In the genomic region with DNA sequence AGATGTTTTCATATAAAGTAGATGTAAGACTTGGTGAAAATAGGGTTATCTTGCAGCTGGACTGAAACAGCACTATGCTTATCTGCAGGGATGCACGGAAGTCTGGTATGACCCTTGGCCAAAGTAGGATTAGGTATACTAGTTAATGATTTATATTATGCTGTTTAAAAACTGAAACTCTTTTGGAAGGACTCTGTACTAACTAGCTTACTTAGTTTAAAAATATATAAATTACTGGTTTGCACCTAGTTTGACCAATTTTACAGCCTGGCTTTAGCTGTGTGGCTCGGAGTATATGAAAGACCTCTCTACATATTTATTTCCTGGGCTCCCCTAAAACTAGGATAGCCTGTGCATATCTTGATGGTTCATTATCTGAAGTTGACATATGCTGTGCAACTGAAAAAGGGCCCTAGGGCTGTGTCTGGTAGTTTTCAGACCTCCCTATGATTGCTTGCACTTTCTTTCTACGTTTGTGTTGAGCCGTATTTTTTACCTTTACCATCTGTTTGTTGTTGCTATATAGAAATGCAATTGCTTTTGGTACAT, we compare ENCODE assay signal across 2 cellular contexts.
TF ChIP-seq lines count a peak whose summit lies in the region.

No MANE protein-coding gene starts in this region.

TF ChIP-seq in K562, 482 proteins besides CTCF, POLR2A, EP300 and RAD21:
- TF ChIP-seq TAL1 (IDR thresholded peaks at IDR 0.05) (peak; percentile 18; the same call in 1 of the 2 replicates), TEAD4 (IDR thresholded peaks at IDR 0.05; ENCODE audit: low read length) (0 out of 2 replicates have a peak, but pooled peaks have one; percentile 17), TEAD4 (CRISPR knock-in tag; IDR thresholded peaks at IDR 0.05; ENCODE audit: borderline replicate concordance) (no peak), NCOR1 (IDR thresholded peaks at IDR 0.05) (0 out of 2 replicates have a peak, but pooled peaks have one; percentile 16), CBFA2T3 (IDR thresholded peaks at IDR 0.05) (peak; percentile 47), ZNF445 (CRISPR knock-in tag; IDR thresholded peaks at IDR 0.05; ENCODE audit: low read depth) (0 out of 2 replicates have a peak, but pooled peaks have one; percentile 64), ZBTB7A (IDR thresholded peaks at IDR 0.05; ENCODE audit: borderline replicate concordance, control insufficient read depth, low read depth, low read length) (no peak), SRSF1 (IDR thresholded peaks at IDR 0.05; ENCODE audit: low read depth, low read length) (no peak), ARID1B (IDR thresholded peaks at IDR 0.05) (0 out of 2 replicates have a peak, but pooled peaks have one; percentile 31)
- TF ChIP-seq, protein P1, sequence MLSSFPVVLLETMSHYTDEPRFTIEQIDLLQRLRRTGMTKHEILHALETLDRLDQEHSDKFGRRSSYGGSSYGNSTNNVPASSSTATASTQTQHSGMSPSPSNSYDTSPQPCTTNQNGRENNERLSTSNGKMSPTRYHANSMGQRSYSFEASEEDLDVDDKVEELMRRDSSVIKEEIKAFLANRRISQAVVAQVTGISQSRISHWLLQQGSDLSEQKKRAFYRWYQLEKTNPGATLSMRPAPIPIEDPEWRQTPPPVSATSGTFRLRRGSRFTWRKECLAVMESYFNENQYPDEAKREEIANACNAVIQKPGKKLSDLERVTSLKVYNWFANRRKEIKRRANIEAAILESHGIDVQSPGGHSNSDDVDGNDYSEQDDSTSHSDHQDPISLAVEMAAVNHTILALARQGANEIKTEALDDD (IDR thresholded peaks at IDR 0.05) = peak; percentile 71
TF ChIP-seq in K562: peak in this region for 7.

TF ChIP-seq in HepG2, 621 proteins besides CTCF, POLR2A, EP300 and RAD21 (continues in another document):
- TF ChIP-seq SUZ12 (IDR thresholded peaks at IDR 0.05; ENCODE audit: low read depth, low read length) (no peak), MAFF (IDR thresholded peaks at IDR 0.05; ENCODE audit: low read depth, low read length) (no peak), FOXA1 (IDR thresholded peaks at IDR 0.05) (no peak), FOXA1 (CRISPR knock-in tag; IDR thresholded peaks at IDR 0.05) (no peak), SOX6 (IDR thresholded peaks at IDR 0.05) (no peak), SOX6 (CRISPR knock-in tag; IDR thresholded peaks at IDR 0.05) (no peak), ZNF331 (CRISPR knock-in tag; IDR thresholded peaks at IDR 0.05) (no peak), HNRNPUL1 (IDR thresholded peaks at IDR 0.05; ENCODE audit: low read depth, low read length) (peak; percentile 73), HNF4A (CRISPR knock-in tag; IDR thresholded peaks at IDR 0.05) (peak; percentile 61), SAFB2 (CRISPR knock-in tag; IDR thresholded peaks at IDR 0.05; ENCODE audit: borderline replicate concordance, low read depth) (no peak), ZFP36L2 (CRISPR knock-in tag; IDR thresholded peaks at IDR 0.05) (no peak), PCBP2 (optimal IDR thresholded peaks at IDR 0.05; ENCODE audit: low read depth, low read length, poor library complexity, severe bottlenecking) (no peak), ZNF224 (CRISPR knock-in tag; IDR thresholded peaks at IDR 0.05) (no peak), ZMYM2 (CRISPR knock-in tag; IDR thresholded peaks at IDR 0.05) (no peak)
- TF ChIP-seq, protein P2, sequence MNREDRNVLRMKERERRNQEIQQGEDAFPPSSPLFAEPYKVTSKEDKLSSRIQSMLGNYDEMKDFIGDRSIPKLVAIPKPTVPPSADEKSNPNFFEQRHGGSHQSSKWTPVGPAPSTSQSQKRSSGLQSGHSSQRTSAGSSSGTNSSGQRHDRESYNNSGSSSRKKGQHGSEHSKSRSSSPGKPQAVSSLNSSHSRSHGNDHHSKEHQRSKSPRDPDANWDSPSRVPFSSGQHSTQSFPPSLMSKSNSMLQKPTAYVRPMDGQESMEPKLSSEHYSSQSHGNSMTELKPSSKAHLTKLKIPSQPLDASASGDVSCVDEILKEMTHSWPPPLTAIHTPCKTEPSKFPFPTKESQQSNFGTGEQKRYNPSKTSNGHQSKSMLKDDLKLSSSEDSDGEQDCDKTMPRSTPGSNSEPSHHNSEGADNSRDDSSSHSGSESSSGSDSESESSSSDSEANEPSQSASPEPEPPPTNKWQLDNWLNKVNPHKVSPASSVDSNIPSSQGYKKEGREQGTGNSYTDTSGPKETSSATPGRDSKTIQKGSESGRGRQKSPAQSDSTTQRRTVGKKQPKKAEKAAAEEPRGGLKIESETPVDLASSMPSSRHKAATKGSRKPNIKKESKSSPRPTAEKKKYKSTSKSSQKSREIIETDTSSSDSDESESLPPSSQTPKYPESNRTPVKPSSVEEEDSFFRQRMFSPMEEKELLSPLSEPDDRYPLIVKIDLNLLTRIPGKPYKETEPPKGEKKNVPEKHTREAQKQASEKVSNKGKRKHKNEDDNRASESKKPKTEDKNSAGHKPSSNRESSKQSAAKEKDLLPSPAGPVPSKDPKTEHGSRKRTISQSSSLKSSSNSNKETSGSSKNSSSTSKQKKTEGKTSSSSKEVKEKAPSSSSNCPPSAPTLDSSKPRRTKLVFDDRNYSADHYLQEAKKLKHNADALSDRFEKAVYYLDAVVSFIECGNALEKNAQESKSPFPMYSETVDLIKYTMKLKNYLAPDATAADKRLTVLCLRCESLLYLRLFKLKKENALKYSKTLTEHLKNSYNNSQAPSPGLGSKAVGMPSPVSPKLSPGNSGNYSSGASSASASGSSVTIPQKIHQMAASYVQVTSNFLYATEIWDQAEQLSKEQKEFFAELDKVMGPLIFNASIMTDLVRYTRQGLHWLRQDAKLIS (CRISPR knock-in tag; IDR thresholded peaks at IDR 0.05) = no peak
- TF ChIP-seq, protein P3, sequence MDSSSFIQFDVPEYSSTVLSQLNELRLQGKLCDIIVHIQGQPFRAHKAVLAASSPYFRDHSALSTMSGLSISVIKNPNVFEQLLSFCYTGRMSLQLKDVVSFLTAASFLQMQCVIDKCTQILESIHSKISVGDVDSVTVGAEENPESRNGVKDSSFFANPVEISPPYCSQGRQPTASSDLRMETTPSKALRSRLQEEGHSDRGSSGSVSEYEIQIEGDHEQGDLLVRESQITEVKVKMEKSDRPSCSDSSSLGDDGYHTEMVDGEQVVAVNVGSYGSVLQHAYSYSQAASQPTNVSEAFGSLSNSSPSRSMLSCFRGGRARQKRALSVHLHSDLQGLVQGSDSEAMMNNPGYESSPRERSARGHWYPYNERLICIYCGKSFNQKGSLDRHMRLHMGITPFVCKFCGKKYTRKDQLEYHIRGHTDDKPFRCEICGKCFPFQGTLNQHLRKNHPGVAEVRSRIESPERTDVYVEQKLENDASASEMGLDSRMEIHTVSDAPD (CRISPR knock-in tag; IDR thresholded peaks at IDR 0.05) = no peak
- TF ChIP-seq, protein P4, sequence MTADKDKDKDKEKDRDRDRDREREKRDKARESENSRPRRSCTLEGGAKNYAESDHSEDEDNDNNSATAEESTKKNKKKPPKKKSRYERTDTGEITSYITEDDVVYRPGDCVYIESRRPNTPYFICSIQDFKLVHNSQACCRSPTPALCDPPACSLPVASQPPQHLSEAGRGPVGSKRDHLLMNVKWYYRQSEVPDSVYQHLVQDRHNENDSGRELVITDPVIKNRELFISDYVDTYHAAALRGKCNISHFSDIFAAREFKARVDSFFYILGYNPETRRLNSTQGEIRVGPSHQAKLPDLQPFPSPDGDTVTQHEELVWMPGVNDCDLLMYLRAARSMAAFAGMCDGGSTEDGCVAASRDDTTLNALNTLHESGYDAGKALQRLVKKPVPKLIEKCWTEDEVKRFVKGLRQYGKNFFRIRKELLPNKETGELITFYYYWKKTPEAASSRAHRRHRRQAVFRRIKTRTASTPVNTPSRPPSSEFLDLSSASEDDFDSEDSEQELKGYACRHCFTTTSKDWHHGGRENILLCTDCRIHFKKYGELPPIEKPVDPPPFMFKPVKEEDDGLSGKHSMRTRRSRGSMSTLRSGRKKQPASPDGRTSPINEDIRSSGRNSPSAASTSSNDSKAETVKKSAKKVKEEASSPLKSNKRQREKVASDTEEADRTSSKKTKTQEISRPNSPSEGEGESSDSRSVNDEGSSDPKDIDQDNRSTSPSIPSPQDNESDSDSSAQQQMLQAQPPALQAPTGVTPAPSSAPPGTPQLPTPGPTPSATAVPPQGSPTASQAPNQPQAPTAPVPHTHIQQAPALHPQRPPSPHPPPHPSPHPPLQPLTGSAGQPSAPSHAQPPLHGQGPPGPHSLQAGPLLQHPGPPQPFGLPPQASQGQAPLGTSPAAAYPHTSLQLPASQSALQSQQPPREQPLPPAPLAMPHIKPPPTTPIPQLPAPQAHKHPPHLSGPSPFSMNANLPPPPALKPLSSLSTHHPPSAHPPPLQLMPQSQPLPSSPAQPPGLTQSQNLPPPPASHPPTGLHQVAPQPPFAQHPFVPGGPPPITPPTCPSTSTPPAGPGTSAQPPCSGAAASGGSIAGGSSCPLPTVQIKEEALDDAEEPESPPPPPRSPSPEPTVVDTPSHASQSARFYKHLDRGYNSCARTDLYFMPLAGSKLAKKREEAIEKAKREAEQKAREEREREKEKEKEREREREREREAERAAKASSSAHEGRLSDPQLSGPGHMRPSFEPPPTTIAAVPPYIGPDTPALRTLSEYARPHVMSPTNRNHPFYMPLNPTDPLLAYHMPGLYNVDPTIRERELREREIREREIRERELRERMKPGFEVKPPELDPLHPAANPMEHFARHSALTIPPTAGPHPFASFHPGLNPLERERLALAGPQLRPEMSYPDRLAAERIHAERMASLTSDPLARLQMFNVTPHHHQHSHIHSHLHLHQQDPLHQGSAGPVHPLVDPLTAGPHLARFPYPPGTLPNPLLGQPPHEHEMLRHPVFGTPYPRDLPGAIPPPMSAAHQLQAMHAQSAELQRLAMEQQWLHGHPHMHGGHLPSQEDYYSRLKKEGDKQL (CRISPR knock-in tag; IDR thresholded peaks at IDR 0.05; ENCODE audit: low read depth) = no peak
- TF ChIP-seq, protein P5, sequence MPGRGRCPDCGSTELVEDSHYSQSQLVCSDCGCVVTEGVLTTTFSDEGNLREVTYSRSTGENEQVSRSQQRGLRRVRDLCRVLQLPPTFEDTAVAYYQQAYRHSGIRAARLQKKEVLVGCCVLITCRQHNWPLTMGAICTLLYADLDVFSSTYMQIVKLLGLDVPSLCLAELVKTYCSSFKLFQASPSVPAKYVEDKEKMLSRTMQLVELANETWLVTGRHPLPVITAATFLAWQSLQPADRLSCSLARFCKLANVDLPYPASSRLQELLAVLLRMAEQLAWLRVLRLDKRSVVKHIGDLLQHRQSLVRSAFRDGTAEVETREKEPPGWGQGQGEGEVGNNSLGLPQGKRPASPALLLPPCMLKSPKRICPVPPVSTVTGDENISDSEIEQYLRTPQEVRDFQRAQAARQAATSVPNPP (CRISPR knock-in tag; IDR thresholded peaks at IDR 0.05) = no peak
- TF ChIP-seq, protein P6, sequence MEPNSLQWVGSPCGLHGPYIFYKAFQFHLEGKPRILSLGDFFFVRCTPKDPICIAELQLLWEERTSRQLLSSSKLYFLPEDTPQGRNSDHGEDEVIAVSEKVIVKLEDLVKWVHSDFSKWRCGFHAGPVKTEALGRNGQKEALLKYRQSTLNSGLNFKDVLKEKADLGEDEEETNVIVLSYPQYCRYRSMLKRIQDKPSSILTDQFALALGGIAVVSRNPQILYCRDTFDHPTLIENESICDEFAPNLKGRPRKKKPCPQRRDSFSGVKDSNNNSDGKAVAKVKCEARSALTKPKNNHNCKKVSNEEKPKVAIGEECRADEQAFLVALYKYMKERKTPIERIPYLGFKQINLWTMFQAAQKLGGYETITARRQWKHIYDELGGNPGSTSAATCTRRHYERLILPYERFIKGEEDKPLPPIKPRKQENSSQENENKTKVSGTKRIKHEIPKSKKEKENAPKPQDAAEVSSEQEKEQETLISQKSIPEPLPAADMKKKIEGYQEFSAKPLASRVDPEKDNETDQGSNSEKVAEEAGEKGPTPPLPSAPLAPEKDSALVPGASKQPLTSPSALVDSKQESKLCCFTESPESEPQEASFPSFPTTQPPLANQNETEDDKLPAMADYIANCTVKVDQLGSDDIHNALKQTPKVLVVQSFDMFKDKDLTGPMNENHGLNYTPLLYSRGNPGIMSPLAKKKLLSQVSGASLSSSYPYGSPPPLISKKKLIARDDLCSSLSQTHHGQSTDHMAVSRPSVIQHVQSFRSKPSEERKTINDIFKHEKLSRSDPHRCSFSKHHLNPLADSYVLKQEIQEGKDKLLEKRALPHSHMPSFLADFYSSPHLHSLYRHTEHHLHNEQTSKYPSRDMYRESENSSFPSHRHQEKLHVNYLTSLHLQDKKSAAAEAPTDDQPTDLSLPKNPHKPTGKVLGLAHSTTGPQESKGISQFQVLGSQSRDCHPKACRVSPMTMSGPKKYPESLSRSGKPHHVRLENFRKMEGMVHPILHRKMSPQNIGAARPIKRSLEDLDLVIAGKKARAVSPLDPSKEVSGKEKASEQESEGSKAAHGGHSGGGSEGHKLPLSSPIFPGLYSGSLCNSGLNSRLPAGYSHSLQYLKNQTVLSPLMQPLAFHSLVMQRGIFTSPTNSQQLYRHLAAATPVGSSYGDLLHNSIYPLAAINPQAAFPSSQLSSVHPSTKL (CRISPR knock-in tag; IDR thresholded peaks at IDR 0.05) = peak; percentile 26; the same call in 1 of the 2 replicates
- TF ChIP-seq, protein P7, sequence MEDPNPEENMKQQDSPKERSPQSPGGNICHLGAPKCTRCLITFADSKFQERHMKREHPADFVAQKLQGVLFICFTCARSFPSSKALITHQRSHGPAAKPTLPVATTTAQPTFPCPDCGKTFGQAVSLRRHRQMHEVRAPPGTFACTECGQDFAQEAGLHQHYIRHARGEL (CRISPR knock-in tag; IDR thresholded peaks at IDR 0.05) = no peak
- TF ChIP-seq, protein P8, sequence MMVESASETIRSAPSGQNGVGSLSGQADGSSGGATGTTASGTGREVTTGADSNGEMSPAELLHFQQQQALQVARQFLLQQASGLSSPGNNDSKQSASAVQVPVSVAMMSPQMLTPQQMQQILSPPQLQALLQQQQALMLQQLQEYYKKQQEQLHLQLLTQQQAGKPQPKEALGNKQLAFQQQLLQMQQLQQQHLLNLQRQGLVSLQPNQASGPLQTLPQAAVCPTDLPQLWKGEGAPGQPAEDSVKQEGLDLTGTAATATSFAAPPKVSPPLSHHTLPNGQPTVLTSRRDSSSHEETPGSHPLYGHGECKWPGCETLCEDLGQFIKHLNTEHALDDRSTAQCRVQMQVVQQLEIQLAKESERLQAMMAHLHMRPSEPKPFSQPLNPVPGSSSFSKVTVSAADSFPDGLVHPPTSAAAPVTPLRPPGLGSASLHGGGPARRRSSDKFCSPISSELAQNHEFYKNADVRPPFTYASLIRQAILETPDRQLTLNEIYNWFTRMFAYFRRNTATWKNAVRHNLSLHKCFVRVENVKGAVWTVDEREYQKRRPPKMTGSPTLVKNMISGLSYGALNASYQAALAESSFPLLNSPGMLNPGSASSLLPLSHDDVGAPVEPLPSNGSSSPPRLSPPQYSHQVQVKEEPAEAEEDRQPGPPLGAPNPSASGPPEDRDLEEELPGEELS (CRISPR knock-in tag; IDR thresholded peaks at IDR 0.05) = no peak; the same call in 1 of the 2 replicates
- TF ChIP-seq, protein P9, sequence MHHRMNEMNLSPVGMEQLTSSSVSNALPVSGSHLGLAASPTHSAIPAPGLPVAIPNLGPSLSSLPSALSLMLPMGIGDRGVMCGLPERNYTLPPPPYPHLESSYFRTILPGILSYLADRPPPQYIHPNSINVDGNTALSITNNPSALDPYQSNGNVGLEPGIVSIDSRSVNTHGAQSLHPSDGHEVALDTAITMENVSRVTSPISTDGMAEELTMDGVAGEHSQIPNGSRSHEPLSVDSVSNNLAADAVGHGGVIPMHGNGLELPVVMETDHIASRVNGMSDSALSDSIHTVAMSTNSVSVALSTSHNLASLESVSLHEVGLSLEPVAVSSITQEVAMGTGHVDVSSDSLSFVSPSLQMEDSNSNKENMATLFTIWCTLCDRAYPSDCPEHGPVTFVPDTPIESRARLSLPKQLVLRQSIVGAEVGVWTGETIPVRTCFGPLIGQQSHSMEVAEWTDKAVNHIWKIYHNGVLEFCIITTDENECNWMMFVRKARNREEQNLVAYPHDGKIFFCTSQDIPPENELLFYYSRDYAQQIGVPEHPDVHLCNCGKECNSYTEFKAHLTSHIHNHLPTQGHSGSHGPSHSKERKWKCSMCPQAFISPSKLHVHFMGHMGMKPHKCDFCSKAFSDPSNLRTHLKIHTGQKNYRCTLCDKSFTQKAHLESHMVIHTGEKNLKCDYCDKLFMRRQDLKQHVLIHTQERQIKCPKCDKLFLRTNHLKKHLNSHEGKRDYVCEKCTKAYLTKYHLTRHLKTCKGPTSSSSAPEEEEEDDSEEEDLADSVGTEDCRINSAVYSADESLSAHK (CRISPR knock-in tag; IDR thresholded peaks at IDR 0.05; ENCODE audit: borderline replicate concordance) = no peak
